1 cellular context compared by ENCODE assay signal in genomic region chr14:71361335-71361734, GRCh38.
A peak's percentile ranks its signal among the peaks of the same experiment; 100 is the strongest.
TF ChIP-seq lines count a peak whose summit lies in the region.

No MANE protein-coding gene starts in this region.

TF ChIP-seq in K562, 482 proteins besides CTCF, POLR2A, EP300 and RAD21 (continued from another document and continues in another):
- no peak for TF ChIP-seq MGA (IDR thresholded peaks at IDR 0.05)
- TF ChIP-seq LEF1 (IDR thresholded peaks at IDR 0.05) = peak; percentile 89
- peak in 1 of 2 experiments; percentile 60; a peak in 2 of 4 replicates for TF ChIP-seq TBL1XR1 (IDR thresholded peaks at IDR 0.05; ENCODE audit: low read length in 2 of 2)
- 0 out of 2 replicates have a peak, but pooled peaks have one; percentile 45 for TF ChIP-seq SMARCC2 (IDR thresholded peaks at IDR 0.05; ENCODE audit: low read depth)
- TF ChIP-seq BMI1 (IDR thresholded peaks at IDR 0.05; ENCODE audit: low read length) = no peak
- TF ChIP-seq ZNF324 (CRISPR knock-in tag; IDR thresholded peaks at IDR 0.05) = no peak
- TF ChIP-seq RCOR1 (IDR thresholded peaks at IDR 0.05; ENCODE audit: borderline replicate concordance in 1 of 2, low read depth in 2 of 2, low read length in 2 of 2) = peak in 1 of 2 experiments; percentile 64; a peak in 1 of 4 replicates
- no peak for TF ChIP-seq ZFP91 (CRISPR knock-in tag; IDR thresholded peaks at IDR 0.05)
- no peak for TF ChIP-seq SRSF9 (IDR thresholded peaks at IDR 0.05; ENCODE audit: borderline replicate concordance, low read depth, low read length)
- TF ChIP-seq MAX (CRISPR knock-in tag; IDR thresholded peaks at IDR 0.05) = no peak
- peak; percentile 38 for TF ChIP-seq NFIC (IDR thresholded peaks at IDR 0.05)
- TF ChIP-seq COPS2 (conservative IDR thresholded peaks at IDR 0.05) = no peak
- no peak for TF ChIP-seq ARID3A (IDR thresholded peaks at IDR 0.05; ENCODE audit: borderline replicate concordance, low read depth, low read length)
- no peak for TF ChIP-seq MIER1 (IDR thresholded peaks at IDR 0.05; ENCODE audit: low read depth)
- TF ChIP-seq TEAD2 (tag; IDR thresholded peaks at IDR 0.05) = no peak
- TF ChIP-seq MBD1 (CRISPR knock-in tag; IDR thresholded peaks at IDR 0.05) = no peak
- 0 out of 2 replicates have a peak, but pooled peaks have one; percentile 2 for TF ChIP-seq ZNF197 (CRISPR knock-in tag; IDR thresholded peaks at IDR 0.05; ENCODE audit: low read depth)
- no peak for TF ChIP-seq CXXC5 (CRISPR knock-in tag; IDR thresholded peaks at IDR 0.05)
- TF ChIP-seq THRB (CRISPR knock-in tag; conservative IDR thresholded peaks at IDR 0.05) = no peak
- no peak for TF ChIP-seq E2F4 (CRISPR knock-in tag; IDR thresholded peaks at IDR 0.05; ENCODE audit: low read depth)
- no peak for TF ChIP-seq UBTF (IDR thresholded peaks at IDR 0.05; ENCODE audit: borderline replicate concordance in 1 of 2, low read depth in 2 of 2, low read length in 2 of 2)
- TF ChIP-seq E2F5 (CRISPR knock-in tag; IDR thresholded peaks at IDR 0.05) = no peak
- TF ChIP-seq CEBPB (tag; IDR thresholded peaks at IDR 0.05) = peak; percentile 87
- TF ChIP-seq ZC3H4 (CRISPR knock-in tag; IDR thresholded peaks at IDR 0.05; ENCODE audit: borderline replicate concordance) = no peak
- peak; percentile 59; the same call in 1 of the 2 replicates for TF ChIP-seq VEZF1 (CRISPR knock-in tag; IDR thresholded peaks at IDR 0.05)
- TF ChIP-seq PYGO2 (tag; IDR thresholded peaks at IDR 0.05) = no peak
- TF ChIP-seq ZNF354B (CRISPR knock-in tag; IDR thresholded peaks at IDR 0.05) = no peak
- no peak for TF ChIP-seq CHD1 (IDR thresholded peaks at IDR 0.05; ENCODE audit: low read length)
